1 cellular context compared by ENCODE assay signal in the genomic region with DNA sequence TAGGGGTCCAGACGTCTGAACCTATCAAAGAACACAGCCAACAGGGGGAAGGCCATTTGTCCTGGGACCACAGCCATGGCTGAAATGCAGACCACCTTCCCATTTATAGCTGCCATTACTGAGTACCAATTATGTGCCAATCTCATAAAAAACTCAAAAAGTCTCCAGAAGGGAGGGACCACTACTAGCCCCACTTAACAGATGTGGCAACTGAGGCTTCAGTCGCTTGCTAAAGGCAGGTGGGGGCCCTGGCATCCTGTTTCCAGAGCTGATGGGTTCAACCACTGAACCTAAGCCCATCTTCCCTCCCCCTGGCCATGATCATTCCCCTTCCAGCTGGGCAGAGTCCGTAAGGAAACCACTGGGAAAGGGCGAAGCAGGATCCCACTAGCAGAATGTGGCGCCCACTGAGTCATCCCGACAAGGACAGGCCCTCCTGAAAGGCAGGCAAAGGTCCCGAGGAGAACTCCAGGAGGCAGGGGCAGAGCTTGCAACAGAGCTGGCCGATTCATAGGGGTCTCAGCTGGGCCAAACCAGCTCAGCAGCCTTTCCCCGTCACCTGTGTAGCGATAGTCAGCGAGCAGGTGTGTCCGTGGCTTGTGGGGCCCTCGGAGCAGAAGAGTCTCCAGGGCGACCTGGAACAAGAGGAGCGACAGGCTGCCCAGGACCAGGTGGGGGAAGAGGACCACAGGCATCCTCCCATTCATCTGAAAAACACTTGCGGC.
TF ChIP-seq lines count a peak whose summit lies in the region.

No MANE protein-coding gene starts in this region.

TF ChIP-seq in HepG2, 621 proteins besides CTCF, POLR2A, EP300 and RAD21:
- TF ChIP-seq ZNF629 (CRISPR knock-in tag; conservative IDR thresholded peaks at IDR 0.05) (peak; percentile 66), PAF1 (CRISPR knock-in tag; IDR thresholded peaks at IDR 0.05) (no peak), DMAP1 (CRISPR knock-in tag; IDR thresholded peaks at IDR 0.05) (no peak), ELF3 (CRISPR knock-in tag; IDR thresholded peaks at IDR 0.05) (no peak)
